ENCODE assay signal across 8 cellular contexts in genomic region chr9:92877531-92878430, GRCh38. TPM values are rescaled to one million over a fixed set of nuclear protein-coding genes. Genes with fewer than 3 reads are reported as not detected.
DNase-seq lines count a peak whose midpoint lies in the region; ATAC-seq and TF ChIP-seq lines count a peak whose summit lies in the region.

ZNF484 (minus strand) TSS chr9:92878038; CDS start chr9:92875029, 3,009 bp downstream.

- H3K9me3 ChIP-seq in OCI-LY3 (ENCODE audit: insufficient read depth, low read length) (no peaks in the 10 kb centered on the region), mononuclear cell (ENCODE audit: low read depth, low read length) (no peaks in the 10 kb centered on the region)

- H3K4me1 ChIP-seq in OCI-LY3 (ENCODE audit: low read length) (peaks cover 28% of the 10 kb centered on the region), mononuclear cell (ENCODE audit: insufficient read depth, low read length) (peaks cover 4% of the 10 kb centered on the region)

- TF ChIP-seq CTCF in OCI-LY3 (IDR thresholded peaks at IDR 0.05; ENCODE audit: low read depth, low read length): no peak
- TF ChIP-seq CTCF in epithelial cell of esophagus (IDR thresholded peaks at IDR 0.05; ENCODE audit: insufficient read depth, low read depth, low read length, missing control alignments): no peak

- H2AFZ ChIP-seq in OCI-LY3 (ENCODE audit: low read depth, low read length): peak within 1 kb of the TSS; percentile 98

- H3K4me2 ChIP-seq in OCI-LY3 (ENCODE audit: low read length): peak within 1 kb of the TSS; percentile 84

- no peaks in the 10 kb centered on the region for H3K36me3 ChIP-seq in OCI-LY3 (replicated peaks; ENCODE audit: low read depth, low read length)

- DNase-seq in D341Med (ENCODE audit: low spot score): peak; percentile 93
- peak; percentile 62 for DNase-seq in HuH-7 (ENCODE audit: low spot score)
- DNase-seq in activated T-cell treated with anti-CD3 and anti-CD28 coated beads for 1 hour (ENCODE audit: low read depth): peak; percentile 97
- peak; percentile 98 for DNase-seq in epithelial cell of esophagus (ENCODE audit: low read depth)
- peak; percentile 96 for DNase-seq in stimulated activated CD8-positive, alpha-beta memory T cell treated with anti-CD3 and anti-CD28 coated beads, Interleukin-4, amount 100 ng/mL, for 1 hour (ENCODE audit: low read depth in 2 of 2, low spot score in 1 of 2)

- H3K79me2 ChIP-seq in OCI-LY3 (ENCODE audit: low read length): peaks cover 33% of the 10 kb centered on the region

- peak; percentile 99 for ATAC-seq in GM21515 (IDR thresholded peaks at IDR 0.05; ENCODE audit: unreplicated experiment)

- no peaks in the 10 kb centered on the region for H4K20me1 ChIP-seq in OCI-LY3 (ENCODE audit: insufficient read depth, low read length)

- peak within 1 kb of the TSS; percentile 98 for H3K9ac ChIP-seq in OCI-LY3 (ENCODE audit: low read length)

- no peaks in the 10 kb centered on the region for H3K27me3 ChIP-seq in OCI-LY3 (ENCODE audit: low read depth, low read length)
- H3K27me3 ChIP-seq in mononuclear cell (ENCODE audit: insufficient read depth, low read length): no peaks in the 10 kb centered on the region

- H3K27ac ChIP-seq in OCI-LY3 (ENCODE audit: low read length): peak within 1 kb of the TSS; percentile 70

- H3K4me3 ChIP-seq in OCI-LY3 (ENCODE audit: low read length) (peak within 1 kb of the TSS; percentile 97), epithelial cell of esophagus (ENCODE audit: low read length) (peak within 1 kb of the TSS; percentile 77), mononuclear cell (ENCODE audit: low read length) (peak within 1 kb of the TSS; percentile 77)

RNA-seq across cellular contexts. Expression of gene ZNF484, which starts in this region (rescaled TPM):
- total RNA-seq in mononuclear cell: 36.4 TPM

Comparison
In these comparisons a context has a peak if more than half of its experiments do, and no peak if none do; other contexts are left out.
1. Peak in every context shown above with its lines: DNase-seq, ATAC-seq, H3K4me3 ChIP-seq and H3K27ac ChIP-seq.